Comparison of ENCODE assay signal across 1 cellular context in genomic region chr15:29747837-29748417, GRCh38.
TF ChIP-seq lines count a peak whose summit lies in the region.

No MANE protein-coding gene starts in this region.

TF ChIP-seq in liver, 16 proteins besides CTCF, POLR2A, EP300 and RAD21 (continued from another document):
- TF ChIP-seq REST (IDR thresholded peaks at IDR 0.05) (no peak), SP1 (IDR thresholded peaks at IDR 0.05) (no peak), FOXA1 (IDR thresholded peaks at IDR 0.05) (no peak), HNF4G (IDR thresholded peaks at IDR 0.05) (no peak), TAF1 (conservative IDR thresholded peaks at IDR 0.05) (no peak), MAX (IDR thresholded peaks at IDR 0.05) (no peak), JUND (IDR thresholded peaks at IDR 0.05) (no peak), NR2F2 (IDR thresholded peaks at IDR 0.05) (no peak), RXRA (IDR thresholded peaks at IDR 0.05) (no peak), GABPA (IDR thresholded peaks at IDR 0.05 in 1 of 2, conservative IDR thresholded peaks at IDR 0.05 in 1 of 2) (no peak)
